ENCODE assay signal across 8 cellular contexts in the genomic region with DNA sequence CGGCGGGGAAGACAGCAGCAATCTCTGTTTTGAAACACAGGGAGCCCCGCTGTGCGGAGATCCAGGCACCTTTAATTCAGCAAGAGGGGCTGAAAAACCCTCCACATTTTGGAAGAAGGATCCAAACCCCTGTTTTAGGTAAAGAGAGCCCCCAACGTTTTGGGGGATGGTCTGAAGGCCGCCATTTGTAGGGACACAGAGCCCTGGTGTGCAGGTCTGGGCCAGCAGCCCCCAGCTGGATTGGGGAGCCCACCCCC. TPM values are rescaled to one million over a fixed set of nuclear protein-coding genes. Genes with fewer than 3 reads are reported as not detected.
A peak's percentile ranks its signal among the peaks of the same experiment; 100 is the strongest.
DNase-seq lines count a peak whose midpoint lies in the region; ATAC-seq and TF ChIP-seq lines count a peak whose summit lies in the region.

No MANE protein-coding gene starts in this region.

- H3K4me3 Mint-ChIP-seq in mesothelial cell of epicardium = peak overlapping the region; percentile 73

- H3K4me3 ChIP-seq in left ventricle myocardium inferior (peak overlapping the region; percentile 77), breast epithelium (peak overlapping the region; percentile 54 to 80 (median 73)), aorta (ENCODE audit: low read length in 2 of 2) (no peak overlapping the region)

- WGBS in aorta, 2 donors = 41% methylated on average over 6 of the region's 6 CpGs

- peak overlapping the region; percentile 96 for H3K27ac Mint-ChIP-seq in mesothelial cell of epicardium

- intact Hi-C loops in left ventricle myocardium inferior (cut with micrococcal nuclease) = no loop called here
- intact Hi-C loops in cardiac septum (cut with DNase I) = loop anchor here (1.0 kb wide), 1 partner anchor 15 kb away; no protein-coding TSS in a partner anchor
- intact Hi-C loops in breast epithelium (cut with DNase I; ENCODE audit: low total_unique reads) = no loop called here
- intact Hi-C loops in aorta (cut with DNase I) = loop anchor here in 1 of 2 donors (1.0 kb wide), 1 partner anchor 16 kb away; no protein-coding TSS in a partner anchor

- H3K4me1 ChIP-seq in left ventricle myocardium inferior (peaks cover 73% of the 10 kb centered on the region), breast epithelium (peaks cover 5 to 14% of the 10 kb centered on the region in 2 donors), aorta (ENCODE audit: control insufficient read depth in 1 of 2, insufficient read depth in 2 of 2, low read length in 2 of 2) (no peaks in the 10 kb centered on the region)

- in situ Hi-C loops in GM13977 (cut with MboI; ENCODE audit: low pct_unique_long_range_greater_than_20kb, low sequenced_read_pairs, unreplicated experiment) = no loop called here

- no peaks in the 10 kb centered on the region for H3K9me3 Mint-ChIP-seq in mesothelial cell of epicardium

- no peaks in the 10 kb centered on the region for H3K27me3 Mint-ChIP-seq in mesothelial cell of epicardium (ENCODE audit: low read depth)

- H3K36me3 ChIP-seq in left ventricle myocardium inferior (no peaks in the 10 kb centered on the region), breast epithelium (no peaks in the 10 kb centered on the region), aorta (ENCODE audit: control insufficient read depth in 1 of 2, insufficient read depth in 2 of 2, low read length in 1 of 2) (no peaks in the 10 kb centered on the region)

- H3K9me3 ChIP-seq in left ventricle myocardium inferior (replicated peaks) (no peaks in the 10 kb centered on the region), breast epithelium (no peaks in the 10 kb centered on the region), aorta (ENCODE audit: control insufficient read depth, low read length) (no peaks in the 10 kb centered on the region)

- H3K4me1 Mint-ChIP-seq in mesothelial cell of epicardium = peaks cover 32% of the 10 kb centered on the region

- TF ChIP-seq POLR2A in breast epithelium (IDR thresholded peaks at IDR 0.05) = no peak

- TF ChIP-seq CTCF in left ventricle myocardium inferior (IDR thresholded peaks at IDR 0.05; ENCODE audit: borderline replicate concordance) (no peak), breast epithelium (IDR thresholded peaks at IDR 0.05) (no peak), mesothelial cell of epicardium (IDR thresholded peaks at IDR 0.05; ENCODE audit: unreplicated experiment) (no peak), GM13977 (IDR thresholded peaks at IDR 0.05; ENCODE audit: extremely low read depth, insufficient read depth, missing control alignments) (no peak)

- H3K27me3 ChIP-seq in left ventricle myocardium inferior (ENCODE audit: low read depth) = no peaks in the 10 kb centered on the region
- no peaks in the 10 kb centered on the region for H3K27me3 ChIP-seq in breast epithelium
- no peaks in the 10 kb centered on the region for H3K27me3 ChIP-seq in aorta (ENCODE audit: control insufficient read depth in 1 of 2, insufficient read depth in 2 of 2, low read length in 1 of 2)

- ATAC-seq in aorta (ENCODE audit: low FRiP score) = no peak

- DNase-seq in left ventricle myocardium inferior = no peak
- no peak for DNase-seq in cardiac septum (ENCODE audit: low spot score)
- DNase-seq in breast epithelium (ENCODE audit: low spot score in 2 of 2) = no peak
- DNase-seq in mesothelial cell of epicardium (ENCODE audit: low spot score in 2 of 2, unreplicated experiment in 2 of 2) = no peak
- no peak for DNase-seq in aorta
- no peak for DNase-seq in GM13977 (ENCODE audit: low spot score)
- no peak for DNase-seq in LoVo (ENCODE audit: low spot score)
- no peak for DNase-seq in dedifferentiated amniotic fluid mesenchymal stem cell (ENCODE audit: extremely low spot score)

- no peaks in the 10 kb centered on the region for H3K36me3 Mint-ChIP-seq in mesothelial cell of epicardium

- peak overlapping the region; percentile 95 for H3K27ac ChIP-seq in left ventricle myocardium inferior (replicated peaks)
- peak overlapping the region; percentile 97 to 98 for H3K27ac ChIP-seq in breast epithelium
- H3K27ac ChIP-seq in aorta (ENCODE audit: low read depth in 1 of 2, low read length in 2 of 2) = peak overlapping the region; percentile 83 to 84

RNA-seq across cellular contexts. Expression of a gene that starts 3.5 kb away (rescaled TPM):
- total RNA-seq in left ventricle myocardium inferior = 66.3 TPM
- 101 TPM for total RNA-seq in cardiac septum
- total RNA-seq in breast epithelium = 100 to 1,000 TPM in 1 of 3 donors, 10 to 100 TPM in 2; 45.8 to 101 (median 98.6) TPM
- total RNA-seq in mesothelial cell of epicardium = 89.2 to 93.7 TPM (median 92.7 TPM) in 3 replicates
- total RNA-seq in aorta = 10 to 100 TPM; 28.5 to 45.5 TPM
- polyA plus RNA-seq in aorta = 10 to 100 TPM; 14.4 to 92.5 TPM

RNA-seq across cellular contexts. Expression of a gene that starts 12.5 kb away (rescaled TPM):
- total RNA-seq in left ventricle myocardium inferior = 26.7 TPM
- 97.7 TPM for total RNA-seq in cardiac septum
- 100 to 1,000 TPM; 108 to 581 (median 320) TPM for total RNA-seq in breast epithelium
- 160 to 169 TPM (median 164 TPM) in 3 replicates for total RNA-seq in mesothelial cell of epicardium
- 100 to 1,000 TPM; 250 to 609 TPM for total RNA-seq in aorta
- polyA plus RNA-seq in aorta = 100 to 1,000 TPM in 1 of 2 donors, 10 to 100 TPM in 1; 97.0 to 623 TPM

RNA-seq across cellular contexts. Expression of a gene that starts 22.8 kb away (rescaled TPM):
- total RNA-seq in left ventricle myocardium inferior (700 TPM), cardiac septum (595 TPM), breast epithelium (100 to 1,000 TPM; 150 to 199 (median 199) TPM), mesothelial cell of epicardium (361 to 381 TPM (median 380 TPM) in 3 replicates), aorta (100 to 1,000 TPM in 1 of 2 donors, 10 to 100 TPM in 1; 90.5 to 118 TPM)
- 100 to 1,000 TPM; 151 to 202 TPM for polyA plus RNA-seq in aorta

RNA-seq across cellular contexts. Expression of a gene that starts 23.0 kb away (rescaled TPM):
- total RNA-seq in left ventricle myocardium inferior (2.7 TPM), cardiac septum (0.94 TPM), breast epithelium (not detected), mesothelial cell of epicardium (8.4 to 11.4 TPM (median 8.8 TPM) in 3 replicates), aorta (1 to 10 TPM in 1 of 2 donors, not detected in 1; 1.2 TPM)
- 1 to 10 TPM in 1 of 2 donors, not detected in 1; 2.5 TPM for polyA plus RNA-seq in aorta

RNA-seq across cellular contexts. Expression of a gene that starts 27.2 kb away (rescaled TPM):
- total RNA-seq in left ventricle myocardium inferior = not detected
- not detected for total RNA-seq in cardiac septum
- total RNA-seq in breast epithelium = not detected
- not detected in 3 replicates for total RNA-seq in mesothelial cell of epicardium
- total RNA-seq in aorta = not detected
- 1 to 10 TPM in 1 of 2 donors, not detected in 1; 2.5 TPM for polyA plus RNA-seq in aorta

Comparison
In these comparisons a context has a peak if more than half of its experiments do, and no peak if none do; other contexts are left out.
1. H3K4me3 ChIP-seq: peak in left ventricle myocardium inferior (single experiment) and breast epithelium (3 of 3); none in aorta (0 of 2).
2. Peak in every context shown above with its lines, with median percentiles within 50 percentile points of each other: H3K27ac ChIP-seq.